Comparison of ENCODE assay signal across 1 cellular context in the genomic region with DNA sequence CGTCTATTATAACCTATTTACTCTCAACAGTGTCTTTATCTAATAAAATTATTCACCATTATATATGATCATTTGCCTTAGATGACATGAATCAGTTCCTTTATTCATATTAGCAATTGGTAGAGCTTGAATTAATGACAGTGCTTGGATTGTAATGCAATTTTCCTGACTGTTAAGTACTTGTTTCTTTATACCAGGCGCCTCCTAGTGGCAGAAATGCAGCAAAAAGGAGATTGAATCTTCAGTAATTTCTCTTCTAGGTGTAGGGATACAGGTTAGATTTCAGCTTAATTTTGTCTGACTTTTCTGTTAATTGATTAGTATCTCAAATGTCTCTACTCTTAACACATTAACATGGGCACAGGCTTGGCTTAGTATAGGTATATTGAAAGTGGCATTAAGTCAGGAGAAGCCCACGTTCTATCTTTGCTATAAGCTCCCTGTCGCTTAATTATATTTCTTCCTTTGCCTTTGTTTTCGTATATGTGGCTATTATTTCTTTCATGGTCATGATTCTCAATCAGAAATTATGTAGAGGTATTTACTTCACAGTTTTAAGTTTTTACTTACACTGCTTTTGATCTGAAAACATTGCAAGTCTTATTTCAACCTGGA.
TF ChIP-seq lines count a peak whose summit lies in the region.

No MANE protein-coding gene starts in this region.

TF ChIP-seq in K562, 482 proteins besides CTCF, POLR2A, EP300 and RAD21 (continued from another document):
- TF ChIP-seq ZNF318 (IDR thresholded peaks at IDR 0.05; ENCODE audit: borderline replicate concordance in 1 of 2, low read depth in 1 of 2), result no peak
